9 cellular contexts compared by ENCODE assay signal in genomic region chr3:133037440-133037839, GRCh38. TPM values are rescaled to one million over a fixed set of nuclear protein-coding genes. Genes with fewer than 3 reads are reported as not detected.
DNase-seq lines count a peak whose midpoint lies in the region; TF ChIP-seq lines count a peak whose summit lies in the region.
"Had no signal": no experiment of that assay in that cellular context is flagged by ENCODE, and none has a peak within 500 bp of the region (broad histone marks: within the 10 kb centered on the region; RNA-seq: fewer than 3 reads in every experiment).

No MANE protein-coding gene starts in this region.

- no peaks in the 10 kb centered on the region for H3K9me3 ChIP-seq in SJCRH30 (replicated peaks)
- H3K9me3 ChIP-seq in iPS-15b (ENCODE audit: control insufficient read depth, insufficient read depth, low read length), result no peaks in the 10 kb centered on the region
- no peaks in the 10 kb centered on the region for H3K9me3 ChIP-seq in stomach

- H3K9me3 Mint-ChIP-seq in T-helper 2 cell treated with Interferon-gamma antibody and Interleukin-4, amounts not matched to agents 5 μg/mL and 100 μg/mL, for 36 hours, result no peaks in the 10 kb centered on the region

- peaks cover 2% of the 10 kb centered on the region for H3K4me1 Mint-ChIP-seq in T-helper 2 cell treated with Interferon-gamma antibody and Interleukin-4, amounts not matched to agents 5 μg/mL and 100 μg/mL, for 36 hours (ENCODE audit: low read depth)

- H3K27me3 ChIP-seq in SJCRH30 (no peaks in the 10 kb centered on the region), iPS-15b (ENCODE audit: control insufficient read depth, insufficient read depth, low read length) (peaks cover 20% of the 10 kb centered on the region), stomach (peaks cover 0 to 41% (median 25%) of the 10 kb centered on the region in 3 donors)

- H3K27ac Mint-ChIP-seq in T-helper 2 cell treated with Interferon-gamma antibody and Interleukin-4, amounts not matched to agents 5 μg/mL and 100 μg/mL, for 36 hours, result no peak overlapping the region

- peak overlapping the region; percentile 62 for H3K4me3 Mint-ChIP-seq in T-helper 2 cell treated with Interferon-gamma antibody and Interleukin-4, amounts not matched to agents 5 μg/mL and 100 μg/mL, for 36 hours

- H3K27ac ChIP-seq in SJCRH30 (peak overlapping the region; percentile 2; the same call in 1 of the 2 replicates), stomach (no peak overlapping the region)

- TF ChIP-seq POLR2A in stomach (IDR thresholded peaks at IDR 0.05), result no peak

- H3K9ac ChIP-seq in iPS-15b (ENCODE audit: low read depth, low read length), result no peak overlapping the region

- no peak for TF ChIP-seq EP300 in stomach (IDR thresholded peaks at IDR 0.05)

- H3K27me3 Mint-ChIP-seq in T-helper 2 cell treated with Interferon-gamma antibody and Interleukin-4, amounts not matched to agents 5 μg/mL and 100 μg/mL, for 36 hours (ENCODE audit: low read depth), result peaks cover 46% of the 10 kb centered on the region

- H3K36me3 ChIP-seq in SJCRH30 (no peaks in the 10 kb centered on the region), iPS-15b (ENCODE audit: control insufficient read depth, insufficient read depth, low read length) (no peaks in the 10 kb centered on the region), stomach (no peaks in the 10 kb centered on the region)

- TF ChIP-seq CTCF in stomach (IDR thresholded peaks at IDR 0.05), result no peak

- 52 to 67% (median 58%) methylated on average over 9 of the region's 9 CpGs for WGBS in stomach, 5 donors

- H3K4me3 ChIP-seq in SJCRH30 (peak overlapping the region; percentile 79), iPS-15b (ENCODE audit: low read depth, low read length) (peak overlapping the region; percentile 56), stomach (peak overlapping the region; percentile 58 to 72 (median 64))

- no peaks in the 10 kb centered on the region for H3K36me3 Mint-ChIP-seq in T-helper 2 cell treated with Interferon-gamma antibody and Interleukin-4, amounts not matched to agents 5 μg/mL and 100 μg/mL, for 36 hours (ENCODE audit: low read depth)

- no peak for DNase-seq in T-helper 2 cell treated with Interferon-gamma antibody and Interleukin-4, amounts not matched to agents 5 μg/mL and 100 μg/mL, for 36 hours (ENCODE audit: low spot score)
- no peak for DNase-seq in T-helper 2 cell
- peak; percentile 33 to 60 for DNase-seq in SJCRH30
- DNase-seq in stomach, result no peak
- DNase-seq in dedifferentiated amniotic fluid mesenchymal stem cell (ENCODE audit: extremely low spot score), result no peak
- no peak for DNase-seq in putamen (ENCODE audit: low spot score)
- DNase-seq in stimulated activated CD4-positive, alpha-beta T cell treated with anti-CD3 and anti-CD28 coated beads, Interleukin-4, amount 100 ng/mL, for 24 hours, result no peak
- DNase-seq: activated gamma-delta T cell had no signal

- intact Hi-C loops in stomach (cut with DNase I; ENCODE audit: low total_unique reads), result loop anchor here (5.0 kb wide), 2 partner anchors 310 to 345 kb away; no protein-coding TSS in a partner anchor

- H3K4me1 ChIP-seq in SJCRH30 (0 out of 2 replicates have a peak, but pooled peaks cover 3% of the 10 kb centered on the region), iPS-15b (ENCODE audit: control insufficient read depth, insufficient read depth, low read length) (peaks cover 16% of the 10 kb centered on the region), stomach (peaks cover 7 to 45% (median 34%) of the 10 kb centered on the region in 4 donors)

RNA-seq across cellular contexts. Expression of gene TMEM108, which starts 0.8 kb away (rescaled TPM):
- 10.8 and 14.1 TPM in 2 replicates for total RNA-seq in SJCRH30 (2014; rRNA removed; shearing (Covaris generic))
- 1 to 10 TPM in 1 of 5 donors, under 1 TPM in 2, not detected in 2; 0.43 to 1.3 (median 0.92) TPM for total RNA-seq in stomach
- polyA plus RNA-seq in stomach, result 1 to 10 TPM in 1 of 3 donors, under 1 TPM in 2; 0.37 to 2.1 (median 0.76) TPM

Comparison
In these comparisons a context has a peak if more than half of its experiments do, and no peak if none do; other contexts are left out.
1. DNase-seq: peak in SJCRH30 (2 of 2); none in T-helper 2 cell treated with Interferon-gamma antibody and Interleukin-4, amounts not matched to agents 5 μg/mL and 100 μg/mL, for 36 hours (single experiment), T-helper 2 cell (0 of 5), stomach (single experiment), dedifferentiated amniotic fluid mesenchymal stem cell (single experiment), putamen (single experiment) and stimulated activated CD4-positive, alpha-beta T cell treated with anti-CD3 and anti-CD28 coated beads, Interleukin-4, amount 100 ng/mL, for 24 hours (single experiment).
2. Peak in every context shown above with its lines, with median percentiles within 50 percentile points of each other: H3K4me3 ChIP-seq.